9 cellular contexts compared by ENCODE assay signal in genomic region chr10:103598654-103599115, GRCh38.
A peak's percentile ranks its signal among the peaks of the same experiment; 100 is the strongest.
DNase-seq lines count a peak whose midpoint lies in the region; ATAC-seq and TF ChIP-seq lines count a peak whose summit lies in the region.
"Had no signal": no experiment of that assay in that cellular context is flagged by ENCODE, and none has a peak within 500 bp of the region (broad histone marks: within the 10 kb centered on the region; RNA-seq: fewer than 3 reads in every experiment).

No MANE protein-coding gene starts in this region.

- no peaks in the 10 kb centered on the region for H3K36me3 Mint-ChIP-seq in effector memory CD8-positive, alpha-beta T cell (ENCODE audit: insufficient read depth)

- H3K27me3 Mint-ChIP-seq in effector memory CD8-positive, alpha-beta T cell: no peaks in the 10 kb centered on the region
- H3K27me3 Mint-ChIP-seq: central memory CD8-positive, alpha-beta T cell had no signal

- H3K4me1 Mint-ChIP-seq in effector memory CD8-positive, alpha-beta T cell (ENCODE audit: low read depth in 2 of 2): no peaks in the 10 kb centered on the region
- H3K4me1 Mint-ChIP-seq: central memory CD8-positive, alpha-beta T cell had no signal

- no peak for ATAC-seq in effector memory CD8-positive, alpha-beta T cell (replicated peaks)
- no peak for ATAC-seq in GM18870 (IDR thresholded peaks at IDR 0.05; ENCODE audit: unreplicated experiment)

- TF ChIP-seq CTCF in LNCAP (IDR thresholded peaks at IDR 0.05): peak; percentile 87

- DNase-seq in NCI-H2196 (lab: John Stamatoyannopoulos, UW; ENCODE audit: unreplicated experiment): peak; percentile 43
- DNase-seq in NCI-H2196 treated with DMSO at 0.1 percent for 48 hours (lab: John Stamatoyannopoulos, UW; ENCODE audit: unreplicated experiment): no peak
- peak; percentile 23 to 44 for DNase-seq in SW 1271 (lab: John Stamatoyannopoulos, UW)
- DNase-seq in fibroblast of peridontal ligament (ENCODE audit: extremely low read depth): peak; percentile 83
- peak in 48 of 56 donors; percentile 8 to 85 (median 48) for DNase-seq in nucleus accumbens (lab: John Stamatoyannopoulos, UW)
- no peak for DNase-seq in effector memory CD8-positive, alpha-beta T cell

- no peak overlapping the region for H3K4me3 Mint-ChIP-seq in effector memory CD8-positive, alpha-beta T cell
- H3K4me3 Mint-ChIP-seq: central memory CD8-positive, alpha-beta T cell had no signal

- H3K9me3 Mint-ChIP-seq in effector memory CD8-positive, alpha-beta T cell: no peaks in the 10 kb centered on the region
- H3K9me3 Mint-ChIP-seq: central memory CD8-positive, alpha-beta T cell had no signal

- no peak overlapping the region for H3K27ac Mint-ChIP-seq in effector memory CD8-positive, alpha-beta T cell

Comparison
In these comparisons a context has a peak if more than half of its experiments do, and no peak if none do; other contexts are left out.
1. DNase-seq: peak in NCI-H2196 (single experiment), SW 1271 (2 of 2), fibroblast of peridontal ligament (single experiment) and nucleus accumbens (48 of 56); none in NCI-H2196 treated with DMSO at 0.1 percent for 48 hours (single experiment) and effector memory CD8-positive, alpha-beta T cell (0 of 3).